ENCODE assay signal across 15 cellular contexts in the genomic region with DNA sequence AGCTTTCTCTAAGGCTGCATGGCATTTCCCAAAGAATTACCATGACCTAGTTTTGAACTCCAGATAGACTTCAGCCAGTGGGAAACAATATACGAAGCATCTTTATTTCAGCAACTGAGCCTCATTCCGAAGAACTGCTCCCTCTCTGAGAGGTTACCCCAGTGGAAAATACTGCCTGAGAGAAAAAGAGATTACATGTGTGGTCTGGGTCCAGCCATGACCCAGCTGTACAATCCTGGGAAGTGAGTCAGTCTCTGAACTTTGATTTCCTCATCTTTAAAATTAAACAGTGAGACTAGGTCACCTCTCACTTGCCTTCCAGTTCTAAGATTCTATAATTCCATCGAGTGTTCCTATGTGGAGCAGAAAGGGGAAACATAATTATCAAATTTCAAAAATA. TPM values are rescaled to one million over a fixed set of nuclear protein-coding genes. Genes with fewer than 3 reads are reported as not detected.
DNase-seq lines count a peak whose midpoint lies in the region; ATAC-seq, FAIRE-seq and TF ChIP-seq lines count a peak whose summit lies in the region.
"Had no signal": no experiment of that assay in that cellular context is flagged by ENCODE, and none has a peak within 500 bp of the region (broad histone marks: within the 10 kb centered on the region; RNA-seq: fewer than 3 reads in every experiment).

No MANE protein-coding gene starts in this region.

- H3K36me3 ChIP-seq in bronchial epithelial cell (ENCODE audit: control insufficient read depth, insufficient read depth, low read length) (no peaks in the 10 kb centered on the region), thoracic aorta (no peaks in the 10 kb centered on the region)
- H3K36me3 ChIP-seq: WERI-Rb-1 had no signal

- FAIRE-seq in bronchial epithelial cell (lab: Jason Lieb, UNC): no peak

- H3K9me3 ChIP-seq in thoracic aorta: no peaks in the 10 kb centered on the region

- DNase-seq in HK-2 (ENCODE audit: unreplicated experiment): peak; percentile 15
- peak; percentile 56 for DNase-seq in bronchial epithelial cell (ENCODE audit: low read depth)
- DNase-seq in iris pigment epithelial cell (ENCODE audit: low read depth): peak; percentile 98
- no peak for DNase-seq in thoracic aorta (ENCODE audit: low spot score)
- DNase-seq in Ammon's horn (ENCODE audit: low spot score): no peak
- no peak for DNase-seq in GM13976 (ENCODE audit: low spot score)
- DNase-seq: activated effector memory CD4-positive, alpha-beta T cell treated with Interleukin-2 at 50 U/mL for 16 hours; effector memory CD4-positive, alpha-beta T cell; GOT3; NCI-H146; stimulated activated CD4-positive, alpha-beta T cell treated with anti-CD3 and anti-CD28 coated beads, Interleukin-15, amount 100 ng/mL, for 24 hours; stimulated activated naive CD4-positive, alpha-beta T cell treated with Interleukin-2 at 50 U/mL for 16 hours; WERI-Rb-1 had no signal

- TF ChIP-seq CTCF in bronchial epithelial cell (IDR thresholded peaks at IDR 0.05; ENCODE audit: insufficient read depth, low read length, severe bottlenecking) (no peak), thoracic aorta (IDR thresholded peaks at IDR 0.05) (no peak), GM13976 (IDR thresholded peaks at IDR 0.05; ENCODE audit: borderline replicate concordance, control extremely low read depth, extremely low read depth, insufficient read depth, missing control alignments) (no peak)

- H3K4me3 ChIP-seq in bronchial epithelial cell (ENCODE audit: low read depth, low read length): no peak overlapping the region
- H3K4me3 ChIP-seq in thoracic aorta: no peak overlapping the region

- H3K4me1 ChIP-seq in thoracic aorta (ENCODE audit: control insufficient read depth in 1 of 2, low read depth in 2 of 2): peaks cover 0 to 9% of the 10 kb centered on the region in 2 donors

- in situ Hi-C loops in GM13976 (cut with MboI; ENCODE audit: low sequenced_read_pairs, unreplicated experiment): no loop called here

- ATAC-seq in thoracic aorta (ENCODE audit: insufficient number of reproducible peaks, low FRiP score, low read depth) (peak; percentile 60), GM21717 (IDR thresholded peaks at IDR 0.05; ENCODE audit: unreplicated experiment) (no peak), HG02981 (IDR thresholded peaks at IDR 0.05; ENCODE audit: unreplicated experiment) (no peak)

- H3K27ac ChIP-seq in thoracic aorta: peak overlapping the region in 1 of 2 donors; percentile 15
- H3K27ac ChIP-seq: WERI-Rb-1 had no signal

- H3K27me3 ChIP-seq in bronchial epithelial cell (ENCODE audit: control insufficient read depth, insufficient read depth, low read length) (no peaks in the 10 kb centered on the region), thoracic aorta (replicated peaks; ENCODE audit: insufficient read depth) (no peaks in the 10 kb centered on the region)

RNA-seq across cellular contexts. Expression of gene TNIK, which starts 42.4 kb away (rescaled TPM):
- total RNA-seq in bronchial epithelial cell (0.26 and 1.1 TPM in 2 replicates), thoracic aorta (10 to 100 TPM; 18.3 to 21.7 TPM)

Comparison
In these comparisons a context has a peak if more than half of its experiments do, and no peak if none do; other contexts are left out.
1. DNase-seq: peak in HK-2 (single experiment), bronchial epithelial cell (single experiment) and iris pigment epithelial cell (single experiment); none in thoracic aorta (single experiment), Ammon's horn (single experiment) and GM13976 (single experiment).